In the genomic region with DNA sequence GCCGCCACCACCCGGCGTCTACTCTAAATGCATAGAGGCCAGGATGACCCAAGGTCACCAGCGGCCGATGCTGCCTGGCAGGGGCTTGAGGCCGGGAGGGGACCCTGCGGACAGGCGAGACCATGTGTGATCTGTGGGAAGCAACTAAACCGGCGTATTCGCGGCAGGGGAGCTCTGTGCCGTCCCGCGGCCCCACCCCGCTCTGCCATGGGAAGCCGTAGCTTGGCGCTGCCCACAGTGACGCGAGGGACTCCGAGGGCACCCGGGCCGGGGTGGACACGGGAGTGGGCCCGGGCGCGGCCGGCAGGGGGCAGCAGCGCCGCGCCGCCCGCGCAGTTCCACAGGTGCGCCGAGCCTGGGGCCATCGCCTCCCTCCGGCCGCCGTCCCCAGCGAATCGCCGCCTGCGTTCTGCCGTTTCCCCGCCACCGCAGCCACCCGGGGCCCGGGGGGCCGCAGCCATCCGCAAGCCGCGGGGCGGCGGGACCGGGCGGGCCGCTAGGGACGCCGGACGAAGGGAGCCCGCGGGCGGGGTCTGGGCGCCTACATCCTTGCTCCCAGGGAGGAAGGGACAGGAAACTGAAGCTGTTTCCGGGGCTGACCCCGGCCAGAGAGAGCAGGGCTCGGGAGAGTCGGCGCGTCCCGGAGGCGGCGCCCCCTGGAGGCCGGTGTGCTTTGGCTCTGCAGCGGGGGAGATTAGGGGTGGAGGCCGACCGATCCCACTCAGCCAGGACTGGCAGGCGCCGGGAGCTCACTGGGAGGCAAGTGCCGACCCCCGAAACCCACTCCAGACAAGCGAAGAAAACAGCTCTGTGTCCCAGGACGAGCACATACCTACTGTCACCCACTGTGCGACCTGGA, we compare ENCODE assay signal across 8 cellular contexts. TPM values are rescaled to one million over a fixed set of nuclear protein-coding genes. Genes with fewer than 3 reads are reported as not detected.
A peak's percentile ranks its signal among the peaks of the same experiment; 100 is the strongest.
DNase-seq lines count a peak whose midpoint lies in the region; ATAC-seq, FAIRE-seq and TF ChIP-seq lines count a peak whose summit lies in the region.

No MANE protein-coding gene starts in this region.

- peak overlapping the region; percentile 87 for H3K9ac ChIP-seq in Karpas-422 (ENCODE audit: low read length)

- H3K4me1 ChIP-seq in GM23338 (ENCODE audit: insufficient read depth) (peaks cover 10% of the 10 kb centered on the region), Karpas-422 (ENCODE audit: low read length) (peaks cover 10% of the 10 kb centered on the region)

- peaks cover 8% of the 10 kb centered on the region for H3K27me3 Mint-ChIP-seq in GM23338 (ENCODE audit: insufficient read depth, low read depth, poor library complexity)

- no peaks in the 10 kb centered on the region for H3K9me3 ChIP-seq in Karpas-422 (ENCODE audit: low read length)

- peak overlapping the region; percentile 92 for H2AFZ ChIP-seq in GM23338
- peak overlapping the region; percentile 94 for H2AFZ ChIP-seq in Karpas-422 (ENCODE audit: low read length)

- TF ChIP-seq CTCF in GM23338 (conservative IDR thresholded peaks at IDR 0.05; ENCODE audit: low read depth in 2 of 2), result peak; percentile 73 to 81

- H3K79me2 ChIP-seq in GM23338 (replicated peaks; ENCODE audit: insufficient read depth) (no peaks in the 10 kb centered on the region), Karpas-422 (ENCODE audit: low read length) (no peaks in the 10 kb centered on the region)

- peaks cover 17% of the 10 kb centered on the region for H3K4me1 Mint-ChIP-seq in GM23338

- no peaks in the 10 kb centered on the region for H4K20me1 ChIP-seq in GM23338 (replicated peaks; ENCODE audit: insufficient read depth)
- no peaks in the 10 kb centered on the region for H4K20me1 ChIP-seq in Karpas-422 (ENCODE audit: insufficient read depth, low read depth, low read length)

- peak overlapping the region; percentile 82 for H3K4me3 Mint-ChIP-seq in GM23338

- peak overlapping the region; percentile 96 for H3K27ac Mint-ChIP-seq in GM23338

- H3K27me3 ChIP-seq in GM23338 (ENCODE audit: insufficient read depth) (no peaks in the 10 kb centered on the region), Karpas-422 (ENCODE audit: low read length) (no peaks in the 10 kb centered on the region)

- H3K4me3 ChIP-seq in GM23338, result peak overlapping the region; percentile 72
- peak overlapping the region; percentile 87 for H3K4me3 ChIP-seq in Karpas-422 (ENCODE audit: low read length)

- peak overlapping the region; percentile 95 for H3K27ac ChIP-seq in GM23338 (ENCODE audit: low read depth)
- H3K27ac ChIP-seq in Karpas-422 (ENCODE audit: low read length), result no peak overlapping the region
- H3K27ac ChIP-seq in substantia nigra (ENCODE audit: low read depth, low read length, poor library complexity, severe bottlenecking), result peak overlapping the region; percentile 87

- in situ Hi-C loops in G401 (cut with HindIII; ENCODE audit: low sequenced_read_pairs), result no loop called here

- H3K4me2 ChIP-seq in GM23338 (peak overlapping the region; percentile 80), Karpas-422 (ENCODE audit: low read depth, low read length, poor library complexity, severe bottlenecking) (peak overlapping the region; percentile 94)

- no peaks in the 10 kb centered on the region; the same call in 2 of the 3 replicates for H3K9me3 Mint-ChIP-seq in GM23338

- no peaks in the 10 kb centered on the region for H3K9me2 ChIP-seq in GM23338 (ENCODE audit: insufficient read depth)
- H3K9me2 ChIP-seq in Karpas-422 (replicated peaks; ENCODE audit: insufficient read depth, low read length), result no peaks in the 10 kb centered on the region

- no peak for FAIRE-seq in frontal cortex (lab: Jason Lieb, UNC)

- ATAC-seq in GM23338, result peak; percentile 90

- no peaks in the 10 kb centered on the region for H3K36me3 Mint-ChIP-seq in GM23338 (ENCODE audit: low read depth)

- H3K36me3 ChIP-seq in GM23338 (ENCODE audit: insufficient read depth), result no peaks in the 10 kb centered on the region
- no peaks in the 10 kb centered on the region for H3K36me3 ChIP-seq in Karpas-422 (ENCODE audit: insufficient read depth, low read length)

- DNase-seq in G401 (ENCODE audit: low spot score) (peak; percentile 86), GM23338 (ENCODE audit: low spot score) (peak; percentile 95), Karpas-422 (peak; percentile 96), RPMI7951 (ENCODE audit: low read depth) (peak; percentile 81), frontal cortex (ENCODE audit: low spot score in 2 of 2) (peak; percentile 92), non-pigmented ciliary epithelial cell (ENCODE audit: low read depth) (peak; percentile 35), substantia nigra (lab: John Stamatoyannopoulos, UW) (peak; percentile 52 to 99 (median 89))
- peak; percentile 69 for DNase-seq in activated gamma-delta T cell treated with anti-CD3 and anti-CD28 coated beads, Interleukin-2, amount 50 U/mL, for 16 hours (ENCODE audit: low read depth)

- H3F3A ChIP-seq in GM23338 (replicated peaks; ENCODE audit: low read depth), result peaks cover 19% of the 10 kb centered on the region

TF ChIP-seq in GM23338, 12 proteins besides CTCF, POLR2A, EP300 and RAD21:
- TF ChIP-seq CREB1 (CRISPR knock-in tag; IDR thresholded peaks at IDR 0.05; ENCODE audit: low read depth) (peak; percentile 36; the same call in 1 of the 2 replicates), ZNF114 (CRISPR knock-in tag; IDR thresholded peaks at IDR 0.05) (0 out of 2 replicates have a peak, but pooled peaks have one; percentile 32), EZH2phosphoT487 (IDR thresholded peaks at IDR 0.05; ENCODE audit: unreplicated experiment) (no peak), POLR2AphosphoS5 (IDR thresholded peaks at IDR 0.05; ENCODE audit: low read depth) (peak; percentile 45)
- TF ChIP-seq, protein P1, sequence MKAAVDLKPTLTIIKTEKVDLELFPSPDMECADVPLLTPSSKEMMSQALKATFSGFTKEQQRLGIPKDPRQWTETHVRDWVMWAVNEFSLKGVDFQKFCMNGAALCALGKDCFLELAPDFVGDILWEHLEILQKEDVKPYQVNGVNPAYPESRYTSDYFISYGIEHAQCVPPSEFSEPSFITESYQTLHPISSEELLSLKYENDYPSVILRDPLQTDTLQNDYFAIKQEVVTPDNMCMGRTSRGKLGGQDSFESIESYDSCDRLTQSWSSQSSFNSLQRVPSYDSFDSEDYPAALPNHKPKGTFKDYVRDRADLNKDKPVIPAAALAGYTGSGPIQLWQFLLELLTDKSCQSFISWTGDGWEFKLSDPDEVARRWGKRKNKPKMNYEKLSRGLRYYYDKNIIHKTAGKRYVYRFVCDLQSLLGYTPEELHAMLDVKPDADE (IDR thresholded peaks at IDR 0.05), result peak; percentile 42; the same call in 1 of the 2 replicates
TF ChIP-seq in GM23338: peak in this region for 4.

RNA-seq across cellular contexts. Expression of a gene that starts 12.5 kb away (rescaled TPM):
- 163 and 164 TPM in 2 replicates for total RNA-seq in G401 (2014; rRNA removed; shearing (Covaris generic))
- total RNA-seq in GM23338 (2014; rRNA removed; shearing (Covaris generic)), result 102 and 116 TPM in 2 replicates
- polyA plus RNA-seq in GM23338 (2016; fragmentation: Nextera tagmentation; extraction: Ambion mirVana), result 54.9 and 70.0 TPM in 2 replicates
- 29.8 and 61.2 TPM in 2 replicates for total RNA-seq in Karpas-422 (2014; rRNA removed; shearing (Covaris generic); ENCODE audit: low replicate concordance)
- 22.2 and 26.3 TPM in 2 replicates for total RNA-seq in RPMI7951 (2014; rRNA removed; shearing (Covaris generic))
- 33.0 TPM for total RNA-seq in frontal cortex

RNA-seq across cellular contexts. Expression of a gene that starts 47.7 kb away (rescaled TPM):
- not detected in 2 replicates for total RNA-seq in G401 (2014; rRNA removed; shearing (Covaris generic))
- 29.3 and 42.6 TPM in 2 replicates for total RNA-seq in GM23338 (2014; rRNA removed; shearing (Covaris generic))
- polyA plus RNA-seq in GM23338 (2016; fragmentation: Nextera tagmentation; extraction: Ambion mirVana), result 10.7 and 11.2 TPM in 2 replicates
- 38.5 and 43.6 TPM in 2 replicates for total RNA-seq in Karpas-422 (2014; rRNA removed; shearing (Covaris generic); ENCODE audit: low replicate concordance)
- 4.6 and 5.2 TPM in 2 replicates for total RNA-seq in RPMI7951 (2014; rRNA removed; shearing (Covaris generic))
- 2.9 TPM for total RNA-seq in frontal cortex

RNA-seq across cellular contexts. Expression of a gene that starts 50.4 kb away (rescaled TPM):
- total RNA-seq in G401 (2014; rRNA removed; shearing (Covaris generic)), result 0.74 and 0.75 TPM in 2 replicates
- 6.4 and 7.2 TPM in 2 replicates for total RNA-seq in GM23338 (2014; rRNA removed; shearing (Covaris generic))
- polyA plus RNA-seq in GM23338 (2016; fragmentation: Nextera tagmentation; extraction: Ambion mirVana), result 2.0 and 2.4 TPM in 2 replicates
- 0.04 and 0.76 TPM in 2 replicates for total RNA-seq in Karpas-422 (2014; rRNA removed; shearing (Covaris generic); ENCODE audit: low replicate concordance)
- total RNA-seq in RPMI7951 (2014; rRNA removed; shearing (Covaris generic)), result not detected in 2 replicates
- 9.4 TPM for total RNA-seq in frontal cortex

Comparison
In these comparisons a context has a peak if more than half of its experiments do, and no peak if none do; other contexts are left out.
1. DNase-seq: peak in every context shown above with its lines; median percentile 96 in Karpas-422; 95 in GM23338; 92 in frontal cortex; 89 in substantia nigra; 86 in G401; 81 in RPMI7951; 69 in activated gamma-delta T cell treated with anti-CD3 and anti-CD28 coated beads, Interleukin-2, amount 50 U/mL, for 16 hours; 35 in non-pigmented ciliary epithelial cell.